5 cellular contexts compared by ENCODE assay signal in the genomic region with DNA sequence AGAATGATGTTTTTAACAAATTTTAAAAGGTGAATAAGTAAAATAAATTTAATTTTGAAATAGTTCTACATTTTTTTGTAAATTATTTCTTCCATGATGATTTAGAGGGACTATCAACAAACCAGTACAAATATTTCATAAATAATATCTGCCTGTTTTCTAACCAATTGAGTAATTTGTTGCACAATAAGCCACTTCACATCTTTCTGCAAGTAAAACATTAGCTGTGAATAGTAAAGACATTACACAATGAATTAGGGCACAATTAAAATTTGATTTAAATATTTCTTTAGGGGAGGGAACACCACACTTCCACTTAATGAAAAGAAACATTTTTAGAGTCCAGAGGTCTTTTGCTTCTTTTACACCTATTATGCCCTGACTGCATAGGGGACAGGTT.
"Had no signal": no experiment of that assay in that cellular context is flagged by ENCODE, and none has a peak within 500 bp of the region (broad histone marks: within the 10 kb centered on the region; RNA-seq: fewer than 3 reads in every experiment).

No MANE protein-coding gene starts in this region.

- H3K27ac Mint-ChIP-seq: H9 had no signal

- H3K27ac ChIP-seq: GM23248 had no signal

- H3K4me3 Mint-ChIP-seq: H9 had no signal

- H3K4me3 ChIP-seq: GM23248, K562 had no signal

- DNase-seq: GM23248, H9, HCEC 1CT, KG1 had no signal

- ATAC-seq: K562 had no signal

- H3K9me3 Mint-ChIP-seq: H9 had no signal

- H2AFZ ChIP-seq: GM23248 had no signal
